Comparison of ENCODE assay signal across 17 cellular contexts in the genomic region with DNA sequence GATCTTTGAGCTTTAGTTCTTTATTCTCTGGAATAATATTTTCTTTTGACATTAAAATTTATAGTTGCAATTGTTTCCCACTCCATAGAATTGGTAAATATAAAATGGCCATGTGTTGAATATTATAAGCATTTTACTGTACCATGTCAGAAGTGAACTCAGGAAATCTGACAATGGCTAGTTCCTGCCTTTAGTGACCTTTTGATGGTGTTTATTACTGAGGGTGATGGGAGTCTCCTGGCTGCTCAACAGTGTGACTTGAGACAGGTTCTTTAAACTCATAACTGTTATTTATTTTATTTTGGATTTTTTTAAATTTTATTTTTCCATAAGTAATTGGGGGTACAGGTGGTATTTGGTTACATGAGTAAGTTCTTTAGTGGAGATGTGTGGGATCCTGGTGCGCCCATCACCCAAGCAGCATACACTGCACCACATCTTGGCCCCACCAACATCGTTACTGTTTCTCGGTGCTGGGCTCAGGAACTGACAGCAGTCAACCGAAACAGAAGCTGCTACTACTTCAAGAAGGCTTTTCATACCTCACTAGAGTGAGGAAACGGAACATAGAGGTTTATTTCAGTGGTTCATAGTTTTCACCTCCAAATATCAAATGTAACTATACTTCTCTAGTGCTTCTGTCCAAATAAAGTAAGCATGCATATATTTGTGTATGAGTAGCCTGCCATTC.
DNase-seq lines count a peak whose midpoint lies in the region; ATAC-seq and TF ChIP-seq lines count a peak whose summit lies in the region.
"Had no signal": no experiment of that assay in that cellular context is flagged by ENCODE, and none has a peak within 500 bp of the region (broad histone marks: within the 10 kb centered on the region; RNA-seq: fewer than 3 reads in every experiment).

No MANE protein-coding gene starts in this region.

- TF ChIP-seq POLR2A in Peyer's patch (IDR thresholded peaks at IDR 0.05) = no peak

- H3K4me3 Mint-ChIP-seq in activated naive CD8-positive, alpha-beta T cell treated with anti-CD3 and anti-CD28 coated beads, Interleukin-2, amount 50 U/mL, for 24 hours = no peak overlapping the region

- DNase-seq in Peyer's patch (peak in 2 of 3 donors; percentile 54 to 55), NCI-H2227 (lab: John Stamatoyannopoulos, UW; ENCODE audit: unreplicated experiment) (no peak), right atrium auricular region (ENCODE audit: low spot score) (no peak), NCI-H2227 treated with DMSO at 0.1 percent for 48 hours (lab: John Stamatoyannopoulos, UW) (no peak)
- no peak for DNase-seq in activated naive CD8-positive, alpha-beta T cell treated with anti-CD3 and anti-CD28 coated beads, Interleukin-2, amount 50 U/mL, for 24 hours
- DNase-seq: activated naive CD4-positive, alpha-beta T cell; body of pancreas; effector CD8-positive, alpha-beta T cell; IMR-90; NCI-H1092 treated with DMSO at 0.1 percent for 48 hours; NCI-H446 treated with DMSO at 0.1 percent for 48 hours; ovary; PC-9 had no signal

- no peaks in the 10 kb centered on the region for H3K36me3 Mint-ChIP-seq in activated naive CD8-positive, alpha-beta T cell treated with anti-CD3 and anti-CD28 coated beads, Interleukin-2, amount 50 U/mL, for 24 hours (ENCODE audit: low read depth)

- H3K9ac ChIP-seq in BLaER1 treated with 17β-estradiol and CSF1 and Interleukin-3, amounts not matched to agents 10 nM and 100 nM = peak overlapping the region in 2 of 11 experiments; percentile 31 to 46; a peak in 4 of 22 replicates

- H3K27ac Mint-ChIP-seq in activated naive CD8-positive, alpha-beta T cell treated with anti-CD3 and anti-CD28 coated beads, Interleukin-2, amount 50 U/mL, for 24 hours = no peak overlapping the region

- TF ChIP-seq CTCF in Peyer's patch (IDR thresholded peaks at IDR 0.05) (no peak), right atrium auricular region (IDR thresholded peaks at IDR 0.05) (no peak)

- H3K4me3 ChIP-seq in BLaER1 treated with 17β-estradiol and CSF1 and Interleukin-3, amounts not matched to agents 10 nM and 100 nM = no peak overlapping the region
- H3K4me3 ChIP-seq in Peyer's patch = no peak overlapping the region
- no peak overlapping the region for H3K4me3 ChIP-seq in right atrium auricular region
- H3K4me3 ChIP-seq: body of pancreas, ovary, PC-9, suprapubic skin had no signal

- peaks cover 18% of the 10 kb centered on the region for H3K4me1 Mint-ChIP-seq in activated naive CD8-positive, alpha-beta T cell treated with anti-CD3 and anti-CD28 coated beads, Interleukin-2, amount 50 U/mL, for 24 hours

- peak overlapping the region in 4 of 11 experiments; percentile 62 to 86 (median 74); a peak in 8 of 22 replicates for H3K27ac ChIP-seq in BLaER1 treated with 17β-estradiol and CSF1 and Interleukin-3, amounts not matched to agents 10 nM and 100 nM
- H3K27ac ChIP-seq in Peyer's patch = peak overlapping the region in 2 of 4 donors; percentile 0 to 55
- H3K27ac ChIP-seq in right atrium auricular region = no peak overlapping the region
- H3K27ac ChIP-seq: body of pancreas, ovary, PC-9, suprapubic skin had no signal

- ATAC-seq in GM19395 (IDR thresholded peaks at IDR 0.05; ENCODE audit: unreplicated experiment) (peak; percentile 67), HG02885 (IDR thresholded peaks at IDR 0.05; ENCODE audit: poor library complexity, unreplicated experiment) (peak; percentile 57)
- ATAC-seq in activated naive CD8-positive, alpha-beta T cell treated with anti-CD3 and anti-CD28 coated beads, Interleukin-2, amount 50 U/mL, for 24 hours = no peak
- ATAC-seq: body of pancreas had no signal

- H4K20me1 ChIP-seq in BLaER1 treated with 17β-estradiol and CSF1 and Interleukin-3, amounts not matched to agents 10 nM and 100 nM = peaks cover 0 to 8% (median 0%) of the 10 kb centered on the region in 11 experiments; a peak in 2 of 22 replicates

- H3K9me3 Mint-ChIP-seq in activated naive CD8-positive, alpha-beta T cell treated with anti-CD3 and anti-CD28 coated beads, Interleukin-2, amount 50 U/mL, for 24 hours = no peaks in the 10 kb centered on the region

- H3K27me3 ChIP-seq in BLaER1 treated with 17β-estradiol and CSF1 and Interleukin-3, amounts not matched to agents 10 nM and 100 nM = peaks cover 0 to 86% (median 0%) of the 10 kb centered on the region in 11 experiments; a peak in 7 of 22 replicates
- H3K27me3 ChIP-seq in Peyer's patch = no peaks in the 10 kb centered on the region
- H3K27me3 ChIP-seq in right atrium auricular region = no peaks in the 10 kb centered on the region
- H3K27me3 ChIP-seq: body of pancreas, ovary, suprapubic skin had no signal

- peaks cover 32 to 93% (median 80%) of the 10 kb centered on the region in 10 experiments for H3K4me1 ChIP-seq in BLaER1 treated with 17β-estradiol and CSF1 and Interleukin-3, amounts not matched to agents 10 nM and 100 nM
- H3K4me1 ChIP-seq in Peyer's patch (peaks cover 0 to 11% (median 0%) of the 10 kb centered on the region in 4 donors), right atrium auricular region (peaks cover 0 to 30% of the 10 kb centered on the region in 2 donors)

- no peaks in the 10 kb centered on the region for H3K9me3 ChIP-seq in BLaER1 treated with 17β-estradiol and CSF1 and Interleukin-3, amounts not matched to agents 10 nM and 100 nM (replicated peaks in 1 of 11)
- H3K9me3 ChIP-seq in Peyer's patch = no peaks in the 10 kb centered on the region
- H3K9me3 ChIP-seq in right atrium auricular region = no peaks in the 10 kb centered on the region
- H3K9me3 ChIP-seq: body of pancreas, ovary, suprapubic skin had no signal

- H3K36me3 ChIP-seq in BLaER1 treated with 17β-estradiol and CSF1 and Interleukin-3, amounts not matched to agents 10 nM and 100 nM = no peaks in the 10 kb centered on the region
- H3K36me3 ChIP-seq in Peyer's patch = no peaks in the 10 kb centered on the region
- H3K36me3 ChIP-seq in right atrium auricular region = no peaks in the 10 kb centered on the region
- H3K36me3 ChIP-seq: ovary, suprapubic skin had no signal

- peak overlapping the region; percentile 40 to 91 (median 77); a peak in 19 of 22 replicates for H3K4me2 ChIP-seq in BLaER1 treated with 17β-estradiol and CSF1 and Interleukin-3, amounts not matched to agents 10 nM and 100 nM
- H3K4me2 ChIP-seq: PC-9 had no signal

- H3K27me3 Mint-ChIP-seq in activated naive CD8-positive, alpha-beta T cell treated with anti-CD3 and anti-CD28 coated beads, Interleukin-2, amount 50 U/mL, for 24 hours = no peaks in the 10 kb centered on the region

Comparison
In these comparisons a context has a peak if more than half of its experiments do, and no peak if none do; other contexts are left out.
1. DNase-seq: peak in Peyer's patch (2 of 3); none in NCI-H2227 (single experiment), right atrium auricular region (single experiment), activated naive CD8-positive, alpha-beta T cell treated with anti-CD3 and anti-CD28 coated beads, Interleukin-2, amount 50 U/mL, for 24 hours (single experiment) and NCI-H2227 treated with DMSO at 0.1 percent for 48 hours (single experiment).